Comparison of ENCODE assay signal across 19 cellular contexts in the genomic region with DNA sequence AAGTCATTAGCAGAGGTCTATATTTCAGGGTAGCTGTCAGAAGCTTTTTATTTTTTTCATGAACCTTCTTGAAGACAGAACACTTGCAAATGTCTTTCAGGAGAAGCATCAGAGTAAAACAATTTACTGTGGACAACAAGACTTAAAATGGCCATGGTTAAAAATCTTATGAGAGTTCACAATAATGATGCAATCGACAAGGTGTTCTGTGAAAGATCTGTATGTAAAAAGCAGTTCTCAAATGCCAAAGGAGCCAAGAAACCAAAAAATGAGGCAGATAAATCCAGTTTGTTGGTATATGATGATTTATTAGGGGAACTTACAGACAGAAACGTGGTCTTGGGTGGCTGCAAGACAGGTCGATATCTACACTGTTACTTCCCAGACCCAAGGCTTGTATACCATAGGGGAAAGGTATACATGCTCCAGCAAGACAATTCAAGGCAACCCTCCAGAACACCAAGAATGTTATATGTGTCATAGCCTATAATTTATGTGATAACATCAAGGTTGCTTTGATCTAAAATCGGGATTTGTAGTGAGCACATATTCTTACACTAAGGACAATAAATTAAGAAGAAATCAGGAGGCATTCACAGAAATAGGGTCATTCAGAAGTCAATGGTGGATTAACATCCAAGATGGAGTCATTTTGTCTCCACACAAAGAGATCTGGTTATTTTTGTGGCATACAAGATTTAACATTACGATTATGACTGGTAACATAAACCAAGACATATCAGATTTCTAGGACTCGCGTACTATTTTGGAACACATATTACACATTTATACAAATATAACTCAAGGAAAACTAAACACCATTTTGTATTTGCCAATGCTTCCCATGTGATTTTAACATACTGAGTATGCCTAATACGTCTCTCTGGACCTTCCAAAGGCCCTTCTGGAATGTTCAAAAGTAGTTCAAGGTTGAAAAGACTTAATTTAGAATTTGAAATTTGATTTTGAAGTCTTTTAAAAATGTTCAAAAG.
"Had no signal": no experiment of that assay in that cellular context is flagged by ENCODE, and none has a peak within 500 bp of the region (broad histone marks: within the 10 kb centered on the region; RNA-seq: fewer than 3 reads in every experiment).

No MANE protein-coding gene starts in this region.

- ATAC-seq: gastroesophageal sphincter; heart right ventricle; naive thymus-derived CD8-positive, alpha-beta T cell had no signal

- H3K9me3 ChIP-seq: gastroesophageal sphincter, neutrophil, transverse colon had no signal

- H3K27me3 ChIP-seq: brain microvascular endothelial cell, gastroesophageal sphincter, heart right ventricle, neutrophil, transverse colon had no signal

- DNase-seq: activated B cell treated with CpG ODN at 0.5 μM for 24 hours; activated CD4-positive, alpha-beta T cell treated with anti-CD3 and anti-CD28 coated beads for 48 hours; activated CD8-positive, alpha-beta memory T cell treated with anti-CD3 and anti-CD28 coated beads for 24 hours; activated gamma-delta T cell treated with Interleukin-2 at 50 U/mL for 16 hours; brain microvascular endothelial cell; cortex of kidney; effector CD8-positive, alpha-beta T cell; heart right ventricle; naive thymus-derived CD8-positive, alpha-beta T cell; stimulated activated CD4-positive, alpha-beta T cell treated with anti-CD3 and anti-CD28 coated beads, Interleukin-15, amount 100 ng/mL, for 24 hours; stimulated activated CD4-positive, alpha-beta T cell treated with anti-CD3 and anti-CD28 coated beads, Interleukin-4, amount 100 ng/mL, for 1 hour; stimulated activated naive CD4-positive, alpha-beta T cell; substantia nigra; transverse colon had no signal

- H3K36me3 ChIP-seq: brain microvascular endothelial cell, gastroesophageal sphincter, neutrophil, transverse colon had no signal

- H3K4me1 ChIP-seq: heart right ventricle, parathyroid adenoma, transverse colon had no signal

- H3K4me3 ChIP-seq: gastroesophageal sphincter, heart right ventricle, skin epidermis, transverse colon had no signal

- H3K79me2 ChIP-seq: parathyroid adenoma had no signal

- FAIRE-seq: endothelial cell of umbilical vein had no signal

- H2AFZ ChIP-seq: parathyroid adenoma had no signal

- H3K27ac ChIP-seq: brain microvascular endothelial cell, heart right ventricle, neutrophil, parathyroid adenoma, skin epidermis, transverse colon had no signal

- H3K9ac ChIP-seq: parathyroid adenoma had no signal
